1 cellular context compared by ENCODE assay signal in the genomic region with DNA sequence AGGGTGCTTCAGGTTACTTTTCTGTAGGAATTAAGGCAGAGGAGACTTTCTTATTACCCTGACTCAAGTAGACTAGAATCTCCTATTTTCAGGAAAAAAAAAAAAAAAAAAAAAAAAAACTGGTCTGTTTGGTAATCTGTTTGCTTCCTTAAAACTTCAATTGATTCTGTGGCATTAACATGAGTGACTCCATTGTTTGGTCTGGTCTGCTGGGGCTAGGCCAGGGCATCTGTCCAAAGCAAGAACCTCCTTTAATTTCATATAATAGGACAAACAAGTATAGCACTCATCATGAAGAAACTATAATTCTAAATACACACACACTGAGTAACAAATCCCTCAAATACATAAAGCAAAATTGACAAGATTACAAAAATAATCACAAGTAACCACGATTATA.
TF ChIP-seq lines count a peak whose summit lies in the region.

No MANE protein-coding gene starts in this region.

TF ChIP-seq in K562, 482 proteins besides CTCF, POLR2A, EP300 and RAD21 (continued from another document):
- TF ChIP-seq, protein P1, sequence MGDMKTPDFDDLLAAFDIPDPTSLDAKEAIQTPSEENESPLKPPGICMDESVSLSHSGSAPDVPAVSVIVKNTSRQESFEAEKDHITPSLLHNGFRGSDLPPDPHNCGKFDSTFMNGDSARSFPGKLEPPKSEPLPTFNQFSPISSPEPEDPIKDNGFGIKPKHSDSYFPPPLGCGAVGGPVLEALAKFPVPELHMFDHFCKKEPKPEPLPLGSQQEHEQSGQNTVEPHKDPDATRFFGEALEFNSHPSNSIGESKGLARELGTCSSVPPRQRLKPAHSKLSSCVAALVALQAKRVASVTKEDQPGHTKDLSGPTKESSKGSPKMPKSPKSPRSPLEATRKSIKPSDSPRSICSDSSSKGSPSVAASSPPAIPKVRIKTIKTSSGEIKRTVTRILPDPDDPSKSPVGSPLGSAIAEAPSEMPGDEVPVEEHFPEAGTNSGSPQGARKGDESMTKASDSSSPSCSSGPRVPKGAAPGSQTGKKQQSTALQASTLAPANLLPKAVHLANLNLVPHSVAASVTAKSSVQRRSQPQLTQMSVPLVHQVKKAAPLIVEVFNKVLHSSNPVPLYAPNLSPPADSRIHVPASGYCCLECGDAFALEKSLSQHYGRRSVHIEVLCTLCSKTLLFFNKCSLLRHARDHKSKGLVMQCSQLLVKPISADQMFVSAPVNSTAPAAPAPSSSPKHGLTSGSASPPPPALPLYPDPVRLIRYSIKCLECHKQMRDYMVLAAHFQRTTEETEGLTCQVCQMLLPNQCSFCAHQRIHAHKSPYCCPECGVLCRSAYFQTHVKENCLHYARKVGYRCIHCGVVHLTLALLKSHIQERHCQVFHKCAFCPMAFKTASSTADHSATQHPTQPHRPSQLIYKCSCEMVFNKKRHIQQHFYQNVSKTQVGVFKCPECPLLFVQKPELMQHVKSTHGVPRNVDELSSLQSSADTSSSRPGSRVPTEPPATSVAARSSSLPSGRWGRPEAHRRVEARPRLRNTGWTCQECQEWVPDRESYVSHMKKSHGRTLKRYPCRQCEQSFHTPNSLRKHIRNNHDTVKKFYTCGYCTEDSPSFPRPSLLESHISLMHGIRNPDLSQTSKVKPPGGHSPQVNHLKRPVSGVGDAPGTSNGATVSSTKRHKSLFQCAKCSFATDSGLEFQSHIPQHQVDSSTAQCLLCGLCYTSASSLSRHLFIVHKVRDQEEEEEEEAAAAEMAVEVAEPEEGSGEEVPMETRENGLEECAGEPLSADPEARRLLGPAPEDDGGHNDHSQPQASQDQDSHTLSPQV (IDR thresholded peaks at IDR 0.05) = peak; percentile 66; the same call in 1 of the 2 replicates
- no peak for TF ChIP-seq KDM5B (IDR thresholded peaks at IDR 0.05; ENCODE audit: insufficient replicate concordance, low read depth, low read length)
- TF ChIP-seq EHMT2 (IDR thresholded peaks at IDR 0.05) = no peak
- TF ChIP-seq DMBX1 (CRISPR knock-in tag; IDR thresholded peaks at IDR 0.05; ENCODE audit: borderline replicate concordance) = peak; percentile 86
- no peak for TF ChIP-seq RBFOX2 (IDR thresholded peaks at IDR 0.05; ENCODE audit: low read depth, low read length)
- no peak for TF ChIP-seq HNRNPL (IDR thresholded peaks at IDR 0.05; ENCODE audit: low read depth, low read length)
- TF ChIP-seq, protein P2, sequence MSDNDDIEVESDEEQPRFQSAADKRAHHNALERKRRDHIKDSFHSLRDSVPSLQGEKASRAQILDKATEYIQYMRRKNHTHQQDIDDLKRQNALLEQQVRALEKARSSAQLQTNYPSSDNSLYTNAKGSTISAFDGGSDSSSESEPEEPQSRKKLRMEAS (CRISPR knock-in tag; IDR thresholded peaks at IDR 0.05) = no peak
- TF ChIP-seq, protein P3, sequence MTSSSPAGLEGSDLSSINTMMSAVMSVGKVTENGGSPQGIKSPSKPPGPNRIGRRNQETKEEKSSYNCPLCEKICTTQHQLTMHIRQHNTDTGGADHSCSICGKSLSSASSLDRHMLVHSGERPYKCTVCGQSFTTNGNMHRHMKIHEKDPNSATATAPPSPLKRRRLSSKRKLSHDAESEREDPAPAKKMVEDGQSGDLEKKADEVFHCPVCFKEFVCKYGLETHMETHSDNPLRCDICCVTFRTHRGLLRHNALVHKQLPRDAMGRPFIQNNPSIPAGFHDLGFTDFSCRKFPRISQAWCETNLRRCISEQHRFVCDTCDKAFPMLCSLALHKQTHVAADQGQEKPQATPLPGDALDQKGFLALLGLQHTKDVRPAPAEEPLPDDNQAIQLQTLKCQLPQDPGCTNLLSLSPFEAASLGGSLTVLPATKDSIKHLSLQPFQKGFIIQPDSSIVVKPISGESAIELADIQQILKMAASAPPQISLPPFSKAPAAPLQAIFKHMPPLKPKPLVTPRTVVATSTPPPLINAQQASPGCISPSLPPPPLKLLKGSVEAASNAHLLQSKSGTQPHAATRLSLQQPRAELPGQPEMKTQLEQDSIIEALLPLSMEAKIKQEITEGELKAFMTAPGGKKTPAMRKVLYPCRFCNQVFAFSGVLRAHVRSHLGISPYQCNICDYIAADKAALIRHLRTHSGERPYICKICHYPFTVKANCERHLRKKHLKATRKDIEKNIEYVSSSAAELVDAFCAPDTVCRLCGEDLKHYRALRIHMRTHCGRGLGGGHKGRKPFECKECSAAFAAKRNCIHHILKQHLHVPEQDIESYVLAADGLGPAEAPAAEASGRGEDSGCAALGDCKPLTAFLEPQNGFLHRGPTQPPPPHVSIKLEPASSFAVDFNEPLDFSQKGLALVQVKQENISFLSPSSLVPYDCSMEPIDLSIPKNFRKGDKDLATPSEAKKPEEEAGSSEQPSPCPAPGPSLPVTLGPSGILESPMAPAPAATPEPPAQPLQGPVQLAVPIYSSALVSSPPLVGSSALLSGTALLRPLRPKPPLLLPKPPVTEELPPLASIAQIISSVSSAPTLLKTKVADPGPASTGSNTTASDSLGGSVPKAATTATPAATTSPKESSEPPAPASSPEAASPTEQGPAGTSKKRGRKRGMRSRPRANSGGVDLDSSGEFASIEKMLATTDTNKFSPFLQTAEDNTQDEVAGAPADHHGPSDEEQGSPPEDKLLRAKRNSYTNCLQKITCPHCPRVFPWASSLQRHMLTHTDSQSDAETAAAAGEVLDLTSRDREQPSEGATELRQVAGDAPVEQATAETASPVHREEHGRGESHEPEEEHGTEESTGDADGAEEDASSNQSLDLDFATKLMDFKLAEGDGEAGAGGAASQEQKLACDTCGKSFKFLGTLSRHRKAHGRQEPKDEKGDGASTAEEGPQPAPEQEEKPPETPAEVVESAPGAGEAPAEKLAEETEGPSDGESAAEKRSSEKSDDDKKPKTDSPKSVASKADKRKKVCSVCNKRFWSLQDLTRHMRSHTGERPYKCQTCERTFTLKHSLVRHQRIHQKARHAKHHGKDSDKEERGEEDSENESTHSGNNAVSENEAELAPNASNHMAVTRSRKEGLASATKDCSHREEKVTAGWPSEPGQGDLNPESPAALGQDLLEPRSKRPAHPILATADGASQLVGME (CRISPR knock-in tag; IDR thresholded peaks at IDR 0.05) = no peak
- no peak for TF ChIP-seq KLF6 (CRISPR knock-in tag; IDR thresholded peaks at IDR 0.05; ENCODE audit: borderline replicate concordance)
- no peak for TF ChIP-seq KDM2B (CRISPR knock-in tag; IDR thresholded peaks at IDR 0.05)
- TF ChIP-seq ZNF311 (CRISPR knock-in tag; IDR thresholded peaks at IDR 0.05) = 0 out of 2 replicates have a peak, but pooled peaks have one; percentile 22
- no peak for TF ChIP-seq CSDE1 (IDR thresholded peaks at IDR 0.05)
- no peak for TF ChIP-seq U2AF2 (optimal IDR thresholded peaks at IDR 0.05; ENCODE audit: low read depth, low read length)
- no peak for TF ChIP-seq NCOA1 (IDR thresholded peaks at IDR 0.05; ENCODE audit: low read depth)
- no peak for TF ChIP-seq GABPB1 (CRISPR knock-in tag; IDR thresholded peaks at IDR 0.05)
- TF ChIP-seq ZNF121 (CRISPR knock-in tag; conservative IDR thresholded peaks at IDR 0.05) = no peak
- TF ChIP-seq, protein P4, sequence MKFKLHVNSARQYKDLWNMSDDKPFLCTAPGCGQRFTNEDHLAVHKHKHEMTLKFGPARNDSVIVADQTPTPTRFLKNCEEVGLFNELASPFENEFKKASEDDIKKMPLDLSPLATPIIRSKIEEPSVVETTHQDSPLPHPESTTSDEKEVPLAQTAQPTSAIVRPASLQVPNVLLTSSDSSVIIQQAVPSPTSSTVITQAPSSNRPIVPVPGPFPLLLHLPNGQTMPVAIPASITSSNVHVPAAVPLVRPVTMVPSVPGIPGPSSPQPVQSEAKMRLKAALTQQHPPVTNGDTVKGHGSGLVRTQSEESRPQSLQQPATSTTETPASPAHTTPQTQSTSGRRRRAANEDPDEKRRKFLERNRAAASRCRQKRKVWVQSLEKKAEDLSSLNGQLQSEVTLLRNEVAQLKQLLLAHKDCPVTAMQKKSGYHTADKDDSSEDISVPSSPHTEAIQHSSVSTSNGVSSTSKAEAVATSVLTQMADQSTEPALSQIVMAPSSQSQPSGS (CRISPR knock-in tag; IDR thresholded peaks at IDR 0.05) = no peak
- TF ChIP-seq PTTG1 (tag; IDR thresholded peaks at IDR 0.05; ENCODE audit: low read depth) = 0 out of 2 replicates have a peak, but pooled peaks have one; percentile 42
- TF ChIP-seq HNRNPUL1 (IDR thresholded peaks at IDR 0.05; ENCODE audit: low read length) = no peak
- no peak for TF ChIP-seq ZNF583 (CRISPR knock-in tag; IDR thresholded peaks at IDR 0.05)
- no peak for TF ChIP-seq KLF10 (CRISPR knock-in tag; IDR thresholded peaks at IDR 0.05)
- TF ChIP-seq PURB (CRISPR knock-in tag; IDR thresholded peaks at IDR 0.05; ENCODE audit: low read depth) = no peak
- TF ChIP-seq ZNF239 (CRISPR knock-in tag; IDR thresholded peaks at IDR 0.05) = no peak
- TF ChIP-seq, protein P5, sequence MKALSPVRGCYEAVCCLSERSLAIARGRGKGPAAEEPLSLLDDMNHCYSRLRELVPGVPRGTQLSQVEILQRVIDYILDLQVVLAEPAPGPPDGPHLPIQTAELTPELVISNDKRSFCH (CRISPR knock-in tag; IDR thresholded peaks at IDR 0.05) = no peak
- TF ChIP-seq, protein P5 (tag; IDR thresholded peaks at IDR 0.05) = no peak
